ENCODE assay signal across 1 cellular context in genomic region chr19:41965127-41965526, GRCh38.
TF ChIP-seq lines count a peak whose summit lies in the region.

No MANE protein-coding gene starts in this region.

TF ChIP-seq in IMR-90, 13 proteins besides CTCF, POLR2A, EP300 and RAD21:
- no peak for TF ChIP-seq MXI1 (IDR thresholded peaks at IDR 0.05; ENCODE audit: borderline replicate concordance, low read depth, low read length)
- no peak for TF ChIP-seq CEBPB (IDR thresholded peaks at IDR 0.05; ENCODE audit: low read depth, low read length)
- TF ChIP-seq FOS (IDR thresholded peaks at IDR 0.05; ENCODE audit: low read depth, low read length) = no peak
- no peak for TF ChIP-seq CHD1 (IDR thresholded peaks at IDR 0.05; ENCODE audit: low read depth, low read length)
- no peak for TF ChIP-seq ELK1 (IDR thresholded peaks at IDR 0.05; ENCODE audit: borderline replicate concordance, low read depth, low read length)
- TF ChIP-seq BHLHE40 (IDR thresholded peaks at IDR 0.05; ENCODE audit: low read depth, low read length) = no peak
- TF ChIP-seq MAFK (IDR thresholded peaks at IDR 0.05; ENCODE audit: low read depth, low read length) = no peak
- TF ChIP-seq RCOR1 (IDR thresholded peaks at IDR 0.05; ENCODE audit: insufficient replicate concordance, low read length) = no peak
- TF ChIP-seq MAZ (IDR thresholded peaks at IDR 0.05; ENCODE audit: borderline replicate concordance, low read depth, low read length) = no peak
- TF ChIP-seq SMC3 (IDR thresholded peaks at IDR 0.05; ENCODE audit: low read depth, low read length) = no peak
- no peak for TF ChIP-seq RFX5 (IDR thresholded peaks at IDR 0.05; ENCODE audit: low read depth, low read length)
- TF ChIP-seq NFE2L2 (IDR thresholded peaks at IDR 0.05; ENCODE audit: low read depth, low read length) = no peak
- no peak for TF ChIP-seq USF2 (IDR thresholded peaks at IDR 0.05; ENCODE audit: low read depth, low read length)
